19 cellular contexts compared by ENCODE assay signal in the genomic region with DNA sequence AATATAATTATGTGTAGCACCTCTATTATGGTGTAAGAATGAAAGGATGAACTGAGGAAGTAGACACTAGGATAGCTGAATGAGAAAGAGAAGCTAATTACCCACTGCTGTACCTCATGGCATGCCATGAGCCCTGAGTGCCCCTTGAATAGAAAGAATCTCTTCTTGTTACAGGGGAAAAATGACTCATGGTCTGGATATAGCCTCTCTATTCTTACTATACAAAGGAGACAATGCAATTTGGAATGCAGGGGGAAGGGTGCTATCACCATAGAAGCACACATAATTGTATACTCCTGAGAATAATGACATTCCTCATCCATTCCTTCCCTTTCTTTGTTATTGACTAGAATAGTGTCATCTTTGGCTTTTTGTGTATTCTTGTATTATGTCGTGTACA.
DNase-seq lines count a peak whose midpoint lies in the region; ATAC-seq and TF ChIP-seq lines count a peak whose summit lies in the region.
"Had no signal": no experiment of that assay in that cellular context is flagged by ENCODE, and none has a peak within 500 bp of the region (broad histone marks: within the 10 kb centered on the region; RNA-seq: fewer than 3 reads in every experiment).

No MANE protein-coding gene starts in this region.

- no peak for TF ChIP-seq CTCF in fibroblast of pulmonary artery (IDR thresholded peaks at IDR 0.05; ENCODE audit: low read length, missing control alignments)

- H3K4me1 ChIP-seq in HAP-1, result peaks cover 23% of the 10 kb centered on the region
- H3K4me1 ChIP-seq: body of pancreas, parathyroid adenoma, spleen, thyroid gland had no signal

- no peaks in the 10 kb centered on the region for H3K27me3 ChIP-seq in HAP-1 (ENCODE audit: low read depth)
- H3K27me3 ChIP-seq: body of pancreas, spleen, thyroid gland had no signal

- H3K4me3 ChIP-seq in HAP-1 (no peak overlapping the region), fibroblast of pulmonary artery (replicated peaks; ENCODE audit: low read depth, low read length) (no peak overlapping the region)
- H3K4me3 ChIP-seq: body of pancreas, spleen, thyroid gland had no signal

- DNase-seq in HAP-1 (ENCODE audit: low spot score in 2 of 2) (peak; percentile 68 to 95), NCI-H2227 treated with DMSO at 0.1 percent for 48 hours (lab: John Stamatoyannopoulos, UW) (peak; percentile 82), fibroblast of pulmonary artery (ENCODE audit: low read depth) (peak; percentile 3), non-pigmented ciliary epithelial cell (ENCODE audit: low read depth) (peak; percentile 14), KBM-7 (no peak)
- DNase-seq in activated CD4-positive, CD25-positive, alpha-beta regulatory T cell (lab: John Stamatoyannopoulos, UW), result no peak
- DNase-seq: activated CD4-positive, alpha-beta T cell treated with anti-CD3 and anti-CD28 coated beads for 36 hours; activated CD8-positive, alpha-beta memory T cell treated with anti-CD3 and anti-CD28 coated beads, Interleukin-2, amount 50 U/mL, for 48 hours; activated naive CD4-positive, alpha-beta T cell treated with Interleukin-2 at 50 U/mL for 16 hours; body of pancreas; DMS 273 treated with DMSO at 0.1 percent for 48 hours; HCEC 1CT; head of caudate nucleus; NCI-H1092; spleen; thyroid gland had no signal

- in situ Hi-C loops in HAP-1 (cut with MboI; ENCODE audit: low sequenced_read_pairs) (no loop called here), KBM-7 (cut with MboI; ENCODE audit: low pct_unique_long_range_greater_than_20kb, low sequenced_read_pairs) (no loop called here)

- no peaks in the 10 kb centered on the region for H3K36me3 ChIP-seq in HAP-1 (replicated peaks)
- H3K36me3 ChIP-seq: spleen, thyroid gland had no signal

- H3K9me3 ChIP-seq in HAP-1, result no peaks in the 10 kb centered on the region
- H3K9me3 ChIP-seq: body of pancreas, spleen, thyroid gland had no signal

- ATAC-seq in HG02610 (IDR thresholded peaks at IDR 0.05; ENCODE audit: unreplicated experiment), result no peak
- ATAC-seq: activated CD4-positive, alpha-beta T cell treated with anti-CD3 and anti-CD28 coated beads for 36 hours; body of pancreas; esophagus mucosa had no signal

Comparison
In these comparisons a context has a peak if more than half of its experiments do, and no peak if none do; other contexts are left out.
1. DNase-seq: peak in HAP-1 (2 of 2), NCI-H2227 treated with DMSO at 0.1 percent for 48 hours (single experiment), fibroblast of pulmonary artery (single experiment) and non-pigmented ciliary epithelial cell (single experiment); none in activated CD4-positive, CD25-positive, alpha-beta regulatory T cell (0 of 4) and KBM-7 (single experiment).